8 cellular contexts compared by ENCODE assay signal in the genomic region with DNA sequence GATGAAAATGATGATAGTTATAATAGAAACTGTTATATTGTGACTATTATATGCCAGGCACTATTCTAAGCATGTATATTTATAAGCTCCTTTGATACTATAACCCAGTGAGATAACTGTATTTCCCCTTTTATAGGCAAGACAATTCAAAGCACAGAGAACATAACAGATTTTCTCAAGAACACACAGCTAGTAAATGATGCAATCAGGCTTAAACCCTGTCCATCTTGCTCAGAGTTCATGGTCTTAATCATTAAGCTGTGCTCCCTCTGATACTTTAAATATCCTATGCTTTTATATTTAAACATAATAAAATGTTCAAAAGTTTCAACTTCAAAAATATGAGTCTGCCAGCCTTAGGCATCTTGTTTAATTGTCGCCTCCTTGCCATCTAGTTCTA.
"Had no signal": no experiment of that assay in that cellular context is flagged by ENCODE, and none has a peak within 500 bp of the region (broad histone marks: within the 10 kb centered on the region; RNA-seq: fewer than 3 reads in every experiment).

No MANE protein-coding gene starts in this region.

- DNase-seq: GDM1, GF-D8 had no signal

- ATAC-seq: GM12878 had no signal

- FAIRE-seq: G401.6, GM12878, GM12891, GM12892, GM18507, GM19239 had no signal

- H3K4me3 ChIP-seq: GM12878 had no signal
